16 cellular contexts compared by ENCODE assay signal in the genomic region with DNA sequence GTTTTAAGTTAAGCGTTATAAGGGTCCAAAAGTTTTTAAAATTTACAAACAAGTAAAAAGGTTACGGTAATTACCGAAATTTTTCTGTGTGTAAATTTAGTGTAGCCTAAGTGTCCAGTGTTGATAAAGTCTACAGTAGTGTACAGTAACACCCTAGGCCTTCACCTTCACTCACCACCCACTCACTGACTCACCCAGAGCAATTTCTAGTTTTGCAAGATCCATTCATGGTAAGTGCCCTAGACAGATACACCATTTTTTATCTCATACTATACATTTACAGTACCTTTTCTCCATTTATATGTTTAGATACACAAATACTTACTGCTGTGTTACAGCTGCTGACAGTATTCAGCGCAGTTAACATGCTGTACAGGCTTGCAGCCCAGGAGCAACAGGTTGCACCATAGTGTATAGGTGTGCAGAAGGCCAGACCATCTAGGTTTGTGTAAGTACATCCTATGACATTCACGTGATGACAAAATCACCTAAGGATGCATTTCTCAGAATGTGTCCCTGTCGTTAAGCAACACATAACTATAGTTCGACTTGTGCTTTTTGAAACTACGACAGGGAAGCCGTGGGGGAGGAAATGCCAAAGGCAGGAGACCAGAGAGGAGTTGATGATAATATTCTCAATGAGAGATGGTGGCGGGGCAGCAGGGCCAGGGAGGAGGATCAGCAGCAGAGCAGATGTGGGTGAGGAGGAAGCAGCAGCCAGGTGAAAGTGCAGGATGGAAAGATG. TPM values are rescaled to one million over a fixed set of nuclear protein-coding genes. Genes with fewer than 3 reads are reported as not detected.
A peak's percentile ranks its signal among the peaks of the same experiment; 100 is the strongest.
DNase-seq lines count a peak whose midpoint lies in the region; ATAC-seq and TF ChIP-seq lines count a peak whose summit lies in the region.
"Had no signal": no experiment of that assay in that cellular context is flagged by ENCODE, and none has a peak within 500 bp of the region (broad histone marks: within the 10 kb centered on the region; RNA-seq: fewer than 3 reads in every experiment).

No MANE protein-coding gene starts in this region.

- DNase-seq in activated naive CD8-positive, alpha-beta T cell treated with anti-CD3 and anti-CD28 coated beads, Interleukin-2, amount 10 ng/mL, durations not matched to agents 7 days and 5 days = no peak
- no peak for DNase-seq in activated naive CD8-positive, alpha-beta T cell treated with anti-CD3 and anti-CD28 coated beads for 36 hours
- DNase-seq in SW480 (ENCODE audit: low spot score) (peak; percentile 25), fibroblast of villous mesenchyme (ENCODE audit: low read depth) (peak; percentile 30), type B pancreatic cell (ENCODE audit: extremely low spot score, unreplicated experiment) (no peak), hippocampal formation (lab: John Stamatoyannopoulos, UW) (no peak)
- DNase-seq: ACHN; erythroblast; left colon; naive B cell; stimulated activated CD4-positive, alpha-beta T cell treated with anti-CD3 and anti-CD28 coated beads, Interleukin-4, amount 100 ng/mL, for 4 hours; uterus had no signal

- H3K4me3 Mint-ChIP-seq in activated naive CD8-positive, alpha-beta T cell treated with anti-CD3 and anti-CD28 coated beads, Interleukin-2, amount 10 ng/mL, durations not matched to agents 7 days and 5 days = no peak overlapping the region
- no peak overlapping the region for H3K4me3 Mint-ChIP-seq in activated naive CD8-positive, alpha-beta T cell treated with anti-CD3 and anti-CD28 coated beads for 36 hours
- H3K4me3 Mint-ChIP-seq in type B pancreatic cell = no peak overlapping the region
- H3K4me3 Mint-ChIP-seq: activated naive CD8-positive, alpha-beta T cell; naive B cell had no signal

- H3K4me1 Mint-ChIP-seq in activated naive CD8-positive, alpha-beta T cell treated with anti-CD3 and anti-CD28 coated beads, Interleukin-2, amount 10 ng/mL, durations not matched to agents 7 days and 5 days = peaks cover 7% of the 10 kb centered on the region
- peaks cover 53% of the 10 kb centered on the region for H3K4me1 Mint-ChIP-seq in activated naive CD8-positive, alpha-beta T cell treated with anti-CD3 and anti-CD28 coated beads for 36 hours
- H3K4me1 Mint-ChIP-seq in type B pancreatic cell (ENCODE audit: unreplicated experiment) = peaks cover 32% of the 10 kb centered on the region

- H3K27ac Mint-ChIP-seq in activated naive CD8-positive, alpha-beta T cell treated with anti-CD3 and anti-CD28 coated beads, Interleukin-2, amount 10 ng/mL, durations not matched to agents 7 days and 5 days = peak overlapping the region; percentile 3
- H3K27ac Mint-ChIP-seq in activated naive CD8-positive, alpha-beta T cell treated with anti-CD3 and anti-CD28 coated beads for 36 hours = no peak overlapping the region
- H3K27ac Mint-ChIP-seq in type B pancreatic cell = peak overlapping the region; percentile 40
- H3K27ac Mint-ChIP-seq: activated naive CD8-positive, alpha-beta T cell had no signal

- no peak for ATAC-seq in activated naive CD8-positive, alpha-beta T cell treated with anti-CD3 and anti-CD28 coated beads, Interleukin-2, amount 10 ng/mL, durations not matched to agents 7 days and 5 days (ENCODE audit: low read depth)
- ATAC-seq in HG03280 (IDR thresholded peaks at IDR 0.05; ENCODE audit: unreplicated experiment) = no peak
- ATAC-seq in GM21576 (IDR thresholded peaks at IDR 0.05; ENCODE audit: unreplicated experiment) = no peak
- ATAC-seq: left colon had no signal

- H3K36me3 Mint-ChIP-seq in activated naive CD8-positive, alpha-beta T cell treated with anti-CD3 and anti-CD28 coated beads, Interleukin-2, amount 10 ng/mL, durations not matched to agents 7 days and 5 days = peaks cover 4% of the 10 kb centered on the region
- peaks cover 17% of the 10 kb centered on the region for H3K36me3 Mint-ChIP-seq in activated naive CD8-positive, alpha-beta T cell treated with anti-CD3 and anti-CD28 coated beads for 36 hours
- peaks cover 10% of the 10 kb centered on the region for H3K36me3 Mint-ChIP-seq in type B pancreatic cell
- H3K36me3 Mint-ChIP-seq: activated naive CD8-positive, alpha-beta T cell had no signal

- no peaks in the 10 kb centered on the region for H3K27me3 Mint-ChIP-seq in activated naive CD8-positive, alpha-beta T cell treated with anti-CD3 and anti-CD28 coated beads, Interleukin-2, amount 10 ng/mL, durations not matched to agents 7 days and 5 days
- no peaks in the 10 kb centered on the region for H3K27me3 Mint-ChIP-seq in activated naive CD8-positive, alpha-beta T cell treated with anti-CD3 and anti-CD28 coated beads for 36 hours
- no peaks in the 10 kb centered on the region for H3K27me3 Mint-ChIP-seq in type B pancreatic cell
- H3K27me3 Mint-ChIP-seq: activated naive CD8-positive, alpha-beta T cell; naive B cell had no signal

- H3K9me3 Mint-ChIP-seq in activated naive CD8-positive, alpha-beta T cell treated with anti-CD3 and anti-CD28 coated beads, Interleukin-2, amount 10 ng/mL, durations not matched to agents 7 days and 5 days = no peaks in the 10 kb centered on the region
- no peaks in the 10 kb centered on the region for H3K9me3 Mint-ChIP-seq in activated naive CD8-positive, alpha-beta T cell treated with anti-CD3 and anti-CD28 coated beads for 36 hours
- H3K9me3 Mint-ChIP-seq in type B pancreatic cell = no peaks in the 10 kb centered on the region
- H3K9me3 Mint-ChIP-seq: naive B cell had no signal

- no peak for TF ChIP-seq CTCF in fibroblast of villous mesenchyme (IDR thresholded peaks at IDR 0.05; ENCODE audit: insufficient read depth, low read depth, low read length)
- no peak for TF ChIP-seq CTCF in type B pancreatic cell (conservative IDR thresholded peaks at IDR 0.05)

- H3K4me3 ChIP-seq in fibroblast of villous mesenchyme (ENCODE audit: low read depth, low read length) = no peak overlapping the region
- H3K4me3 ChIP-seq: hepatocyte, uterus had no signal

- POLR2A ChIA-PET in activated naive CD8-positive, alpha-beta T cell treated with anti-CD3 and anti-CD28 coated beads, Interleukin-2, amount 10 ng/mL, durations not matched to agents 7 days and 5 days (lab: Charles Lee) = no interaction called here

RNA-seq across cellular contexts. Expression of a gene that starts 48.6 kb away (rescaled TPM):
- total RNA-seq in activated naive CD8-positive, alpha-beta T cell treated with anti-CD3 and anti-CD28 coated beads, Interleukin-2, amount 10 ng/mL, durations not matched to agents 7 days and 5 days = 10 to 100 TPM; 88.7 to 93.6 TPM
- total RNA-seq in activated naive CD8-positive, alpha-beta T cell treated with anti-CD3 and anti-CD28 coated beads for 36 hours = 100 to 1,000 TPM; 191 to 199 TPM
- total RNA-seq in fibroblast of villous mesenchyme = 133 and 143 TPM in 2 replicates
- 148 and 168 TPM in 2 replicates for total RNA-seq in type B pancreatic cell (ENCODE audit: low replicate concordance)

Comparison
In these comparisons a context has a peak if more than half of its experiments do, and no peak if none do; other contexts are left out.
1. DNase-seq: peak in SW480 (single experiment) and fibroblast of villous mesenchyme (single experiment); none in activated naive CD8-positive, alpha-beta T cell treated with anti-CD3 and anti-CD28 coated beads, Interleukin-2, amount 10 ng/mL, durations not matched to agents 7 days and 5 days (single experiment), activated naive CD8-positive, alpha-beta T cell treated with anti-CD3 and anti-CD28 coated beads for 36 hours (single experiment), type B pancreatic cell (single experiment) and hippocampal formation (0 of 2).